11 cellular contexts compared by ENCODE assay signal in the genomic region with DNA sequence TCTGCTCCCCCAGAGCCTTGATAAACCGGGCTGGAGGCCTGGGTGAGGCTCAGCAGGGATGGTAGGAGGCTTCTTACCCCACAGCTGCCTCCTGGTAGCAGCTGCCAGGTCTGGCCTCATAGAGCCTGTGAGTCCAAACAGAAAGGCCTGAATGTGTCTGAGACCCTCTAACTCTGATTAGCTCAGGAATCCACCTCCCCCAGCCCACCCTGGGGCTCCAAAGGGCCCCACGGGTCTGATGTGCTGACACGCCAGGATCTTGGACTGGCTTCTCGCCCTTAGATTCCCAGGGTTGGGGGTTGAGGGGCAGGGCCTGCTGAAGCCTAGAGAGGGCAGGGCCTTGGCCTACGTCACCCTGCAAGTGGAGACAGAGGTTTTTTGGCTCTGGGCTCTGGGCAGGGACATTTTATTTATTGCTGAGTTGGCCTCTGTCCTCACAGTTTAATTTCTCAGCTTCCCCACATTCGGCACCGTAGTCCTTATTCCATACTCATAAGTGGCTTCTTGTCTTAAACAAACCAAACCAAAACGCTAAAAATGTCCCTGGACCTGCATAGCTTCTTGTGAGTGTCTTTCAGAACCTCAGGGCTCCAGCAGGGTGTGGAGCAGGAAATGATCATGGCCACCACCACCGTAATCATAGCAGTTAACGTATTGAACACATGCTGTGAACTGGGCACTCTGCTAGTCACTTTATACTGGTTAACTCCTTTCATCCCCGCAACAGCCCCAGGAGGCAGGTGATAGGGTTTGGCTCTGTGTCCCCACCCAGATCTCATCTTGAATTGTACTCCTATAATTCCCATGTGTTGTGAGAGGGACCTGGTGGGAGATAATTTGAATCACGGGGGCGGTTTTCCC. TPM values are rescaled to one million over a fixed set of nuclear protein-coding genes. Genes with fewer than 3 reads are reported as not detected.
A peak's percentile ranks its signal among the peaks of the same experiment; 100 is the strongest.
DNase-seq lines count a peak whose midpoint lies in the region; ATAC-seq and TF ChIP-seq lines count a peak whose summit lies in the region.
"Had no signal": no experiment of that assay in that cellular context is flagged by ENCODE, and none has a peak within 500 bp of the region (broad histone marks: within the 10 kb centered on the region; RNA-seq: fewer than 3 reads in every experiment).

No MANE protein-coding gene starts in this region.

- H3K27ac ChIP-seq in adrenal gland (peak overlapping the region; percentile 79 to 96 (median 87)), heart right ventricle (peak overlapping the region; percentile 51 to 92 (median 83))

- H3K9me3 ChIP-seq in adrenal gland (replicated peaks in 1 of 3) (no peaks in the 10 kb centered on the region), heart right ventricle (no peaks in the 10 kb centered on the region), HAP-1 (no peaks in the 10 kb centered on the region)

- TF ChIP-seq CTCF in adrenal gland (IDR thresholded peaks at IDR 0.05) (no peak), heart right ventricle (IDR thresholded peaks at IDR 0.05) (no peak)

- intact Hi-C loops in adrenal gland (cut with DNase I) (no loop called here), heart right ventricle (cut with DNase I) (no loop called here), posterior vena cava (cut with DNase I) (no loop called here)

- peak; percentile 75 to 89 (median 84) for ATAC-seq in heart right ventricle
- ATAC-seq in HG03095 (IDR thresholded peaks at IDR 0.05; ENCODE audit: unreplicated experiment), result no peak
- ATAC-seq: activated naive CD8-positive, alpha-beta T cell treated with anti-CD3 and anti-CD28 coated beads, Interleukin-2, amount 50 U/mL, for 24 hours had no signal

- peaks cover 38 to 42% of the 10 kb centered on the region in 2 donors for H3K4me1 ChIP-seq in adrenal gland (replicated peaks in 1 of 2)
- H3K4me1 ChIP-seq in heart right ventricle, result peaks cover 26 to 87% (median 49%) of the 10 kb centered on the region in 9 donors
- peaks cover 28% of the 10 kb centered on the region for H3K4me1 ChIP-seq in HAP-1

- H3K27me3 ChIP-seq in adrenal gland, result no peaks in the 10 kb centered on the region
- H3K27me3 ChIP-seq in heart right ventricle, result no peaks in the 10 kb centered on the region
- H3K27me3 ChIP-seq in HAP-1 (ENCODE audit: low read depth), result no peaks in the 10 kb centered on the region

- H3K4me3 ChIP-seq in adrenal gland (peak overlapping the region in 1 of 4 donors; percentile 9), heart right ventricle (no peak overlapping the region), HAP-1 (no peak overlapping the region)

- 27 to 42% (median 33%) methylated on average over 10 to 13 of the region's 13 CpGs for WGBS in adrenal gland, 4 donors
- WGBS in heart right ventricle, 2 donors, result 43 to 46% methylated on average over 13 of the region's 13 CpGs

- no peaks in the 10 kb centered on the region for H3K36me3 ChIP-seq in adrenal gland (replicated peaks in 1 of 2)
- H3K36me3 ChIP-seq in heart right ventricle, result no peaks in the 10 kb centered on the region
- no peaks in the 10 kb centered on the region for H3K36me3 ChIP-seq in HAP-1 (replicated peaks)

- in situ Hi-C loops in HAP-1 (cut with MboI; ENCODE audit: low sequenced_read_pairs), result no loop called here

- peak; percentile 22 for DNase-seq in D341Med (ENCODE audit: low spot score)
- peak; percentile 52 to 91 (median 85) for DNase-seq in adrenal gland
- peak; percentile 62 to 68 for DNase-seq in heart right ventricle
- DNase-seq in posterior vena cava (ENCODE audit: low spot score), result peak; percentile 87
- DNase-seq in NCI-H2029 treated with DMSO at 0.1 percent for 48 hours (lab: John Stamatoyannopoulos, UW), result no peak
- DNase-seq in cortex of kidney (lab: John Stamatoyannopoulos, UW), result no peak
- DNase-seq in HAP-1 (ENCODE audit: low spot score in 2 of 2), result no peak
- DNase-seq: activated naive CD8-positive, alpha-beta T cell treated with anti-CD3 and anti-CD28 coated beads, Interleukin-2, amount 50 U/mL, for 24 hours; HCEC 1CT had no signal

- TF ChIP-seq POLR2A in adrenal gland (IDR thresholded peaks at IDR 0.05), result peak in 1 of 2 donors; percentile 58

RNA-seq across cellular contexts. Expression of a gene that starts 25.1 kb away (rescaled TPM):
- total RNA-seq in adrenal gland, result 10 to 100 TPM; 33.9 to 71.0 (median 52.6) TPM
- polyA plus RNA-seq in adrenal gland, result 10 to 100 TPM in 2 of 3 donors, 1 to 10 TPM in 1; 5.3 to 40.5 (median 17.5) TPM
- total RNA-seq in heart right ventricle, result 10 to 100 TPM in 9 of 10 donors, 1 to 10 TPM in 1; 8.9 to 26.2 (median 14.0) TPM
- 1 to 10 TPM; 2.9 to 5.7 TPM for polyA plus RNA-seq in heart right ventricle
- 10 to 100 TPM; 26.2 to 27.4 TPM for total RNA-seq in posterior vena cava

RNA-seq across cellular contexts. Expression of a gene that starts 31.1 kb away (rescaled TPM):
- total RNA-seq in adrenal gland (not detected), heart right ventricle (not detected), posterior vena cava (not detected)
- polyA plus RNA-seq in adrenal gland (not detected), heart right ventricle (not detected)
- polyA plus RNA-seq: BJ had no signal

Comparison
In these comparisons a context has a peak if more than half of its experiments do, and no peak if none do; other contexts are left out.
1. DNase-seq: peak in D341Med (single experiment), adrenal gland (7 of 7), heart right ventricle (2 of 2) and posterior vena cava (single experiment); none in NCI-H2029 treated with DMSO at 0.1 percent for 48 hours (single experiment), cortex of kidney (single experiment) and HAP-1 (0 of 2).